In the genomic region with DNA sequence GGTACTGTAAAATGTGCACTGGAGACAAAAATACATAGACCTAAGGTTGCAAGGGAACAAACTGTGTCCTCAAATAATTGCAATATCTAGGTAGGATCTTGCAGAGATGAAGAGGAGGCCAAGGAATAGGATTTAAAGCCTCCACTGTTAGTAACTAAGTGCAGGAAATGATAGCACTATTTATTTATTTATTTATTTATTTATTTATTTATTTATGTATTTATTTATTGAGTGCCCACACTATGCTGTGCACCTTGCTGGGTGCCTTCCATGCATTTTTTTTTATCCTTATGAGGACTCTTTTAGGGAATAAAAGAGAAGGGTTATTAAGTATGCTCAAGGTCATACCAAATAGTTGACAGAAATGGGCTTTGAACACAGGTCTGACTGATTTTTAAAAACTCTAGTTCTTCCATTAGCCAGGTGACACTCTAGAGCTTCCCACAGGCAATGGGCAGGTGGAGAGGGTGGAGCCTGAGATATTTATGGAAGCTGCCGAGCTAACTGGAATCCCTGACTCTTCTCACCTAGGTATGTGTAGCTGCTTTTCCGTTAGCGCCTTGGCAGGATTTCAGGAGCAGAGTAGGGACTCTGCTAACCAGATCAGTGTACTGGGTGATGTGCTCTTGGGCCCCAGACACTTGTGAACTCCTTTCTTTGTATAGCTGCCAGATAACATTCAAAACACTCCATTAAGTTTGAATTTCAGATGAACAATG, we compare ENCODE assay signal across 9 cellular contexts.
"Had no signal": no experiment of that assay in that cellular context is flagged by ENCODE, and none has a peak within 500 bp of the region (broad histone marks: within the 10 kb centered on the region; RNA-seq: fewer than 3 reads in every experiment).

No MANE protein-coding gene starts in this region.

- ATAC-seq: activated CD4-positive, CD25-positive, alpha-beta regulatory T cell treated with anti-CD3 and anti-CD28 coated beads, Interleukin-2, amount 50 U/mL, for 24 hours; left ventricle myocardium superior had no signal

- H3K4me3 ChIP-seq: coronary artery had no signal

- H3K27ac ChIP-seq: coronary artery had no signal

- DNase-seq: central memory CD4-positive, alpha-beta T cell; effector CD4-positive, alpha-beta T cell; kidney; left ventricle myocardium superior; mesendoderm; stimulated activated CD4-positive, alpha-beta T cell treated with anti-CD3 and anti-CD28 coated beads, Interleukin-2, amount 100 ng/mL, for 48 hours; stimulated activated CD8-positive, alpha-beta memory T cell treated with anti-CD3 and anti-CD28 coated beads, Interleukin-4, amount 100 ng/mL, for 48 hours had no signal
